In genomic region chr20:35715611-35716010, GRCh38 we compare ENCODE assay signal across 3 cellular contexts.
TF ChIP-seq lines count a peak whose summit lies in the region.

No MANE protein-coding gene starts in this region.

TF ChIP-seq in GM12891, 5 proteins besides CTCF, POLR2A, EP300 and RAD21:
- TF ChIP-seq POLR2AphosphoS5 (IDR thresholded peaks at IDR 0.05; ENCODE audit: low read depth, low read length) (peak; percentile 34; the same call in 1 of the 2 replicates), SPI1 (IDR thresholded peaks at IDR 0.05; ENCODE audit: low read depth, low read length) (no peak)
TF ChIP-seq in GM12891: peak in this region for 1.

TF ChIP-seq in GM12878, 131 proteins besides CTCF, POLR2A, EP300 and RAD21:
- no peak for TF ChIP-seq JUND (IDR thresholded peaks at IDR 0.05; ENCODE audit: low read depth, low read length)
- no peak for TF ChIP-seq ETV6 (conservative IDR thresholded peaks at IDR 0.05 in 1 of 2, IDR thresholded peaks at IDR 0.05 in 1 of 2; ENCODE audit: borderline replicate concordance in 1 of 2, low read depth in 1 of 2)
- 0 out of 2 replicates have a peak, but pooled peaks have one; percentile 72 for TF ChIP-seq POLR2AphosphoS5 (IDR thresholded peaks at IDR 0.05; ENCODE audit: low read length)

TF ChIP-seq in SK-N-SH, 30 proteins besides CTCF, POLR2A, EP300 and RAD21:
- TF ChIP-seq IRF3 (IDR thresholded peaks at IDR 0.05; ENCODE audit: low read depth, low read length) (no peak), CHD2 (IDR thresholded peaks at IDR 0.05; ENCODE audit: low read length, partially characterized antibody) (no peak), GATA2 (CRISPR knock-in tag; IDR thresholded peaks at IDR 0.05) (no peak), MXI1 (IDR thresholded peaks at IDR 0.05; ENCODE audit: low read depth, low read length) (no peak), PBX3 (IDR thresholded peaks at IDR 0.05) (no peak), USF1 (IDR thresholded peaks at IDR 0.05; ENCODE audit: borderline replicate concordance, low read depth) (no peak), JUND (IDR thresholded peaks at IDR 0.05) (no peak), SMC3 (IDR thresholded peaks at IDR 0.05; ENCODE audit: low read depth, low read length) (no peak), FOXJ3 (CRISPR knock-in tag; IDR thresholded peaks at IDR 0.05) (no peak), RCOR1 (IDR thresholded peaks at IDR 0.05; ENCODE audit: low read length) (no peak)
- TF ChIP-seq, protein P1, sequence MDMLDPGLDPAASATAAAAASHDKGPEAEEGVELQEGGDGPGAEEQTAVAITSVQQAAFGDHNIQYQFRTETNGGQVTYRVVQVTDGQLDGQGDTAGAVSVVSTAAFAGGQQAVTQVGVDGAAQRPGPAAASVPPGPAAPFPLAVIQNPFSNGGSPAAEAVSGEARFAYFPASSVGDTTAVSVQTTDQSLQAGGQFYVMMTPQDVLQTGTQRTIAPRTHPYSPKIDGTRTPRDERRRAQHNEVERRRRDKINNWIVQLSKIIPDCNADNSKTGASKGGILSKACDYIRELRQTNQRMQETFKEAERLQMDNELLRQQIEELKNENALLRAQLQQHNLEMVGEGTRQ (IDR thresholded peaks at IDR 0.05; ENCODE audit: borderline replicate concordance, low read depth, low read length), result no peak
- TF ChIP-seq, protein P2, sequence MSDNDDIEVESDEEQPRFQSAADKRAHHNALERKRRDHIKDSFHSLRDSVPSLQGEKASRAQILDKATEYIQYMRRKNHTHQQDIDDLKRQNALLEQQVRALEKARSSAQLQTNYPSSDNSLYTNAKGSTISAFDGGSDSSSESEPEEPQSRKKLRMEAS (IDR thresholded peaks at IDR 0.05; ENCODE audit: low read depth), result no peak
TF ChIP-seq in SK-N-SH: peak in this region for 0.
